In the genomic region with DNA sequence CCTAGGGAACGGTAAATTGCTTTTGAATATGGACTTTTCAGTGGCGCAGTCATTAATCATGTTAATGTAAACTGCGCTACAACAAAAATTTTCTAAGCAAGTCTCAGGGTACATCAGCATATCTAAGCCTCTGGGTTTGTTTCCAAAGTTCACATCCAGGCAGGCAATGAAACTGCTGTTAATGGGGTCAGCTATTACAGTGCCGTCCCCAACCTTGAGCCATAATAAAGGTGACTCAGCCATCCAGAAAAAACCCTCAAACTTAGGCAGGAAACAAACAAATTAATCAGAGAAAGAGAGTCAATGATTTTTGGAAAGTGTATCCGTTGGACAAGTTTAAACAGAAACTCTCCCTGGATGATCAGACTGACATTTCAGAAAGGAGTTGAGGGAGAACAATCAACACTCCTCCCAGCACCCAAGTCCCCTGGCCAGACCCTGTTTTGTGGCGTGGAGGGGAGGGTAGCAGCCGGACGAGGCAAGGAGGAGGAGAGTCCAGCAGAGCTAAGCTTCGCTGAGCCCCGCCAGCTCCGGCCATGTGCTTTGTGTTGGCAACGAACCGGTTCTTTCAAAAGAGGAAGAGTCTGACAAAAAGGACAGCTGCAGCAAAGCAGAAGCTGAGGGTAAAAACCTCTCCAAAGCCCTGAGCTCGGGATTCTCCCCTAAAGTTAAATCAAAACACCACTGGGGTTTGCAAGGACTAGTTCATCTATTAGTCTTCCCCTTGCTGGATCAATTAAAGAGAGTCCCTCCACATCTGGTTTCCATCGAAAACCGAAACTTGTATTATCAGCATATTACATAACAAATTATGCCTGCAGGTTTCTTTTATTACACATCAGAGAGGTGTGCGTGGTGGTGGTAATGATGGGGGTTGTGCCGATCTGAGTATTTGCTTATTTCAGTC, we compare ENCODE assay signal across 1 cellular context.
TF ChIP-seq lines count a peak whose summit lies in the region.

No MANE protein-coding gene starts in this region.

TF ChIP-seq in HepG2, 621 proteins besides CTCF, POLR2A, EP300 and RAD21 (continued from another document and continues in another):
- no peak for TF ChIP-seq PRDM15 (CRISPR knock-in tag; IDR thresholded peaks at IDR 0.05)
- no peak for TF ChIP-seq ZNF10 (CRISPR knock-in tag; IDR thresholded peaks at IDR 0.05; ENCODE audit: borderline replicate concordance, low read depth)
- no peak for TF ChIP-seq U2AF1 (optimal IDR thresholded peaks at IDR 0.05; ENCODE audit: low read depth, low read length)
- no peak for TF ChIP-seq ZNF768 (CRISPR knock-in tag; IDR thresholded peaks at IDR 0.05)
- TF ChIP-seq ZNF746 (CRISPR knock-in tag; IDR thresholded peaks at IDR 0.05), result no peak
- peak; percentile 50; the same call in 1 of the 2 replicates for TF ChIP-seq HNF4A (CRISPR knock-in tag; IDR thresholded peaks at IDR 0.05)
- TF ChIP-seq ZNF549 (CRISPR knock-in tag; IDR thresholded peaks at IDR 0.05), result no peak
- TF ChIP-seq JUND (CRISPR knock-in tag; IDR thresholded peaks at IDR 0.05), result no peak
- TF ChIP-seq ZNF569 (CRISPR knock-in tag; IDR thresholded peaks at IDR 0.05; ENCODE audit: borderline replicate concordance), result no peak
- TF ChIP-seq KLF15 (CRISPR knock-in tag; IDR thresholded peaks at IDR 0.05; ENCODE audit: borderline replicate concordance), result no peak
- no peak for TF ChIP-seq CHD4 (IDR thresholded peaks at IDR 0.05; ENCODE audit: borderline replicate concordance, low read length)
- TF ChIP-seq PAXIP1 (CRISPR knock-in tag; conservative IDR thresholded peaks at IDR 0.05), result 0 out of 2 replicates have a peak, but pooled peaks have one; percentile 24
- TF ChIP-seq HOMEZ (CRISPR knock-in tag; IDR thresholded peaks at IDR 0.05; ENCODE audit: low read depth), result no peak
- no peak for TF ChIP-seq REXO4 (CRISPR knock-in tag; IDR thresholded peaks at IDR 0.05; ENCODE audit: borderline replicate concordance)
- no peak for TF ChIP-seq MXI1 (IDR thresholded peaks at IDR 0.05; ENCODE audit: borderline replicate concordance, low read depth, low read length)
- TF ChIP-seq ZNF616 (CRISPR knock-in tag; IDR thresholded peaks at IDR 0.05; ENCODE audit: low read depth), result no peak
- TF ChIP-seq, protein P1, sequence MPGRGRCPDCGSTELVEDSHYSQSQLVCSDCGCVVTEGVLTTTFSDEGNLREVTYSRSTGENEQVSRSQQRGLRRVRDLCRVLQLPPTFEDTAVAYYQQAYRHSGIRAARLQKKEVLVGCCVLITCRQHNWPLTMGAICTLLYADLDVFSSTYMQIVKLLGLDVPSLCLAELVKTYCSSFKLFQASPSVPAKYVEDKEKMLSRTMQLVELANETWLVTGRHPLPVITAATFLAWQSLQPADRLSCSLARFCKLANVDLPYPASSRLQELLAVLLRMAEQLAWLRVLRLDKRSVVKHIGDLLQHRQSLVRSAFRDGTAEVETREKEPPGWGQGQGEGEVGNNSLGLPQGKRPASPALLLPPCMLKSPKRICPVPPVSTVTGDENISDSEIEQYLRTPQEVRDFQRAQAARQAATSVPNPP (CRISPR knock-in tag; IDR thresholded peaks at IDR 0.05), result no peak
- TF ChIP-seq, protein P2, sequence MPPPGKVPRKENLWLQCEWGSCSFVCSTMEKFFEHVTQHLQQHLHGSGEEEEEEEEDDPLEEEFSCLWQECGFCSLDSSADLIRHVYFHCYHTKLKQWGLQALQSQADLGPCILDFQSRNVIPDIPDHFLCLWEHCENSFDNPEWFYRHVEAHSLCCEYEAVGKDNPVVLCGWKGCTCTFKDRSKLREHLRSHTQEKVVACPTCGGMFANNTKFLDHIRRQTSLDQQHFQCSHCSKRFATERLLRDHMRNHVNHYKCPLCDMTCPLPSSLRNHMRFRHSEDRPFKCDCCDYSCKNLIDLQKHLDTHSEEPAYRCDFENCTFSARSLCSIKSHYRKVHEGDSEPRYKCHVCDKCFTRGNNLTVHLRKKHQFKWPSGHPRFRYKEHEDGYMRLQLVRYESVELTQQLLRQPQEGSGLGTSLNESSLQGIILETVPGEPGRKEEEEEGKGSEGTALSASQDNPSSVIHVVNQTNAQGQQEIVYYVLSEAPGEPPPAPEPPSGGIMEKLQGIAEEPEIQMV (CRISPR knock-in tag; IDR thresholded peaks at IDR 0.05; ENCODE audit: low read depth), result no peak
- peak; percentile 28 to 56; a peak in 2 of 4 replicates for TF ChIP-seq MAFK (conservative IDR thresholded peaks at IDR 0.05 in 1 of 2, IDR thresholded peaks at IDR 0.05 in 1 of 2; ENCODE audit: low read length in 2 of 2)
- no peak for TF ChIP-seq SSRP1 (CRISPR knock-in tag; IDR thresholded peaks at IDR 0.05)
- TF ChIP-seq, protein P3, sequence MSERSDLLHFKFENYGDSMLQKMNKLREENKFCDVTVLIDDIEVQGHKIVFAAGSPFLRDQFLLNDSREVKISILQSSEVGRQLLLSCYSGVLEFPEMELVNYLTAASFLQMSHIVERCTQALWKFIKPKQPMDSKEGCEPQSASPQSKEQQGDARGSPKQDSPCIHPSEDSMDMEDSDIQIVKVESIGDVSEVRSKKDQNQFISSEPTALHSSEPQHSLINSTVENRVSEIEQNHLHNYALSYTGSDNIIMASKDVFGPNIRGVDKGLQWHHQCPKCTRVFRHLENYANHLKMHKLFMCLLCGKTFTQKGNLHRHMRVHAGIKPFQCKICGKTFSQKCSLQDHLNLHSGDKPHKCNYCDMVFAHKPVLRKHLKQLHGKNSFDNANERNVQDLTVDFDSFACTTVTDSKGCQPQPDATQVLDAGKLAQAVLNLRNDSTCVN (CRISPR knock-in tag; IDR thresholded peaks at IDR 0.05; ENCODE audit: borderline replicate concordance), result no peak
- TF ChIP-seq, protein P4, sequence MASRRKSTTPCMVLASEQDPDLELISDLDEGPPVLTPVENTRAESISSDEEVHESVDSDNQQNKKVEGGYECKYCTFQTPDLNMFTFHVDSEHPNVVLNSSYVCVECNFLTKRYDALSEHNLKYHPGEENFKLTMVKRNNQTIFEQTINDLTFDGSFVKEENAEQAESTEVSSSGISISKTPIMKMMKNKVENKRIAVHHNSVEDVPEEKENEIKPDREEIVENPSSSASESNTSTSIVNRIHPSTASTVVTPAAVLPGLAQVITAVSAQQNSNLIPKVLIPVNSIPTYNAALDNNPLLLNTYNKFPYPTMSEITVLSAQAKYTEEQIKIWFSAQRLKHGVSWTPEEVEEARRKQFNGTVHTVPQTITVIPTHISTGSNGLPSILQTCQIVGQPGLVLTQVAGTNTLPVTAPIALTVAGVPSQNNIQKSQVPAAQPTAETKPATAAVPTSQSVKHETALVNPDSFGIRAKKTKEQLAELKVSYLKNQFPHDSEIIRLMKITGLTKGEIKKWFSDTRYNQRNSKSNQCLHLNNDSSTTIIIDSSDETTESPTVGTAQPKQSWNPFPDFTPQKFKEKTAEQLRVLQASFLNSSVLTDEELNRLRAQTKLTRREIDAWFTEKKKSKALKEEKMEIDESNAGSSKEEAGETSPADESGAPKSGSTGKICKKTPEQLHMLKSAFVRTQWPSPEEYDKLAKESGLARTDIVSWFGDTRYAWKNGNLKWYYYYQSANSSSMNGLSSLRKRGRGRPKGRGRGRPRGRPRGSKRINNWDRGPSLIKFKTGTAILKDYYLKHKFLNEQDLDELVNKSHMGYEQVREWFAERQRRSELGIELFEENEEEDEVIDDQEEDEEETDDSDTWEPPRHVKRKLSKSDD (CRISPR knock-in tag; IDR thresholded peaks at IDR 0.05; ENCODE audit: low read depth), result no peak
- peak; percentile 16; the same call in 1 of the 2 replicates for TF ChIP-seq ETV5 (CRISPR knock-in tag; IDR thresholded peaks at IDR 0.05; ENCODE audit: borderline replicate concordance)
- no peak for TF ChIP-seq ZNF441 (CRISPR knock-in tag; IDR thresholded peaks at IDR 0.05; ENCODE audit: borderline replicate concordance)
- TF ChIP-seq HMGA1 (CRISPR knock-in tag; conservative IDR thresholded peaks at IDR 0.05), result no peak
- no peak for TF ChIP-seq ZNF230 (CRISPR knock-in tag; IDR thresholded peaks at IDR 0.05)
- no peak for TF ChIP-seq ZNF20 (CRISPR knock-in tag; IDR thresholded peaks at IDR 0.05)
- TF ChIP-seq GATAD2A (CRISPR knock-in tag; IDR thresholded peaks at IDR 0.05), result no peak
- no peak for TF ChIP-seq RXRA (CRISPR knock-in tag; IDR thresholded peaks at IDR 0.05)
- TF ChIP-seq, protein P5, sequence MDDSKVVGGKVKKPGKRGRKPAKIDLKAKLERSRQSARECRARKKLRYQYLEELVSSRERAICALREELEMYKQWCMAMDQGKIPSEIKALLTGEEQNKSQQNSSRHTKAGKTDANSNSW (CRISPR knock-in tag; IDR thresholded peaks at IDR 0.05; ENCODE audit: borderline replicate concordance), result no peak
- TF ChIP-seq ZNF567 (CRISPR knock-in tag; IDR thresholded peaks at IDR 0.05; ENCODE audit: borderline replicate concordance), result no peak
- TF ChIP-seq ZFP90 (CRISPR knock-in tag; IDR thresholded peaks at IDR 0.05; ENCODE audit: borderline replicate concordance), result 0 out of 2 replicates have a peak, but pooled peaks have one; percentile 35
- no peak for TF ChIP-seq RBAK (CRISPR knock-in tag; IDR thresholded peaks at IDR 0.05)
- TF ChIP-seq, protein P6, sequence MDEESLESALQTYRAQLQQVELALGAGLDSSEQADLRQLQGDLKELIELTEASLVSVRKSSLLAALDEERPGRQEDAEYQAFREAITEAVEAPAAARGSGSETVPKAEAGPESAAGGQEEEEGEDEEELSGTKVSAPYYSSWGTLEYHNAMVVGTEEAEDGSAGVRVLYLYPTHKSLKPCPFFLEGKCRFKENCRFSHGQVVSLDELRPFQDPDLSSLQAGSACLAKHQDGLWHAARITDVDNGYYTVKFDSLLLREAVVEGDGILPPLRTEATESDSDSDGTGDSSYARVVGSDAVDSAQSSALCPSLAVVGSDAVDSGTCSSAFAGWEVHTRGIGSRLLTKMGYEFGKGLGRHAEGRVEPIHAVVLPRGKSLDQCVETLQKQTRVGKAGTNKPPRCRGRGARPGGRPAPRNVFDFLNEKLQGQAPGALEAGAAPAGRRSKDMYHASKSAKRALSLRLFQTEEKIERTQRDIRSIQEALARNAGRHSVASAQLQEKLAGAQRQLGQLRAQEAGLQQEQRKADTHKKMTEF (CRISPR knock-in tag; IDR thresholded peaks at IDR 0.05), result no peak
- no peak for TF ChIP-seq SP140L (CRISPR knock-in tag; IDR thresholded peaks at IDR 0.05; ENCODE audit: borderline replicate concordance)
- no peak for TF ChIP-seq SIX4 (CRISPR knock-in tag; IDR thresholded peaks at IDR 0.05)
- TF ChIP-seq NFIB (CRISPR knock-in tag; IDR thresholded peaks at IDR 0.05; ENCODE audit: borderline replicate concordance), result no peak
- TF ChIP-seq SATB2 (CRISPR knock-in tag; IDR thresholded peaks at IDR 0.05), result no peak
- TF ChIP-seq ISX (CRISPR knock-in tag; conservative IDR thresholded peaks at IDR 0.05), result no peak
